1 cellular context compared by ENCODE assay signal in the genomic region with DNA sequence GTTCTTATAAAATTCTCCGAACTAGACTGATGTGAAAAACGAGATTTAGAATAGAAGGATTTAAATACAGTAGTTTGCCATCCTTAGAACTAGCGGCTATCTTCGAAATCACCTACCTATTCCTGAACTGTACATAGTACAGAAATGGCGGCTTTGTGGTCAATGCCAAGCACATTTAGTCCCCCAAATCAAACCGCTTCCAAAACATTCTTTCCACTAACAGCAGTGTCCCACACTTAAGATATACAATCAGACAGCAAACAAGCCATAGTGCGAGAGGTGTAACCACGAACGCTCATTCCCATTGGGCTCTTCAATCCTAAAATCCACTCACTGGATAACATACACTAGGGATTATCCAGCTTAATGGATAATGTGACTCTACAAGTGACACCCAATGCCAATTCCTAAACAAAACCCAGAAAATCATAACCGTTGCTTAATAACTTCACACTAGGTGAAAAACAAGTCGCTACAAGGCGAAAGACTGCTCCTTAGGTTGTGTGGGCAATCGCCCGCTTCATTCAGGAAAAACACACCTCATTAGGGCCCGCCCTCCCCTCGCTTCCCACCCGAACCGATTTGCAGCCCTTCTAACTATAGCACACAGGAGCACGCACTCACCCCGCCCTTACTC.
TF ChIP-seq lines count a peak whose summit lies in the region.

No MANE protein-coding gene starts in this region.

TF ChIP-seq in HepG2, 621 proteins besides CTCF, POLR2A, EP300 and RAD21 (continued from another document and continues in another):
- TF ChIP-seq, protein P1, sequence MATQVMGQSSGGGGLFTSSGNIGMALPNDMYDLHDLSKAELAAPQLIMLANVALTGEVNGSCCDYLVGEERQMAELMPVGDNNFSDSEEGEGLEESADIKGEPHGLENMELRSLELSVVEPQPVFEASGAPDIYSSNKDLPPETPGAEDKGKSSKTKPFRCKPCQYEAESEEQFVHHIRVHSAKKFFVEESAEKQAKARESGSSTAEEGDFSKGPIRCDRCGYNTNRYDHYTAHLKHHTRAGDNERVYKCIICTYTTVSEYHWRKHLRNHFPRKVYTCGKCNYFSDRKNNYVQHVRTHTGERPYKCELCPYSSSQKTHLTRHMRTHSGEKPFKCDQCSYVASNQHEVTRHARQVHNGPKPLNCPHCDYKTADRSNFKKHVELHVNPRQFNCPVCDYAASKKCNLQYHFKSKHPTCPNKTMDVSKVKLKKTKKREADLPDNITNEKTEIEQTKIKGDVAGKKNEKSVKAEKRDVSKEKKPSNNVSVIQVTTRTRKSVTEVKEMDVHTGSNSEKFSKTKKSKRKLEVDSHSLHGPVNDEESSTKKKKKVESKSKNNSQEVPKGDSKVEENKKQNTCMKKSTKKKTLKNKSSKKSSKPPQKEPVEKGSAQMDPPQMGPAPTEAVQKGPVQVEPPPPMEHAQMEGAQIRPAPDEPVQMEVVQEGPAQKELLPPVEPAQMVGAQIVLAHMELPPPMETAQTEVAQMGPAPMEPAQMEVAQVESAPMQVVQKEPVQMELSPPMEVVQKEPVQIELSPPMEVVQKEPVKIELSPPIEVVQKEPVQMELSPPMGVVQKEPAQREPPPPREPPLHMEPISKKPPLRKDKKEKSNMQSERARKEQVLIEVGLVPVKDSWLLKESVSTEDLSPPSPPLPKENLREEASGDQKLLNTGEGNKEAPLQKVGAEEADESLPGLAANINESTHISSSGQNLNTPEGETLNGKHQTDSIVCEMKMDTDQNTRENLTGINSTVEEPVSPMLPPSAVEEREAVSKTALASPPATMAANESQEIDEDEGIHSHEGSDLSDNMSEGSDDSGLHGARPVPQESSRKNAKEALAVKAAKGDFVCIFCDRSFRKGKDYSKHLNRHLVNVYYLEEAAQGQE (IDR thresholded peaks at IDR 0.05; ENCODE audit: borderline replicate concordance in 1 of 2, low read depth in 1 of 2, low read length in 2 of 2): no peak
- TF ChIP-seq ZSCAN9 (CRISPR knock-in tag; IDR thresholded peaks at IDR 0.05; ENCODE audit: borderline replicate concordance) (0 out of 2 replicates have a peak, but pooled peaks have one; percentile 45), ZNF143 (CRISPR knock-in tag; IDR thresholded peaks at IDR 0.05) (no peak), ZNF567 (CRISPR knock-in tag; IDR thresholded peaks at IDR 0.05; ENCODE audit: borderline replicate concordance) (no peak), ZNF3 (CRISPR knock-in tag; IDR thresholded peaks at IDR 0.05) (0 out of 2 replicates have a peak, but pooled peaks have one; percentile 39), GPN1 (CRISPR knock-in tag; IDR thresholded peaks at IDR 0.05; ENCODE audit: borderline replicate concordance) (no peak), ZNF660 (CRISPR knock-in tag; IDR thresholded peaks at IDR 0.05; ENCODE audit: borderline replicate concordance, low read depth) (0 out of 2 replicates have a peak, but pooled peaks have one; percentile 67), ZNF546 (CRISPR knock-in tag; conservative IDR thresholded peaks at IDR 0.05) (no peak; the same call in 1 of the 2 replicates), DPF2 (CRISPR knock-in tag; IDR thresholded peaks at IDR 0.05; ENCODE audit: borderline replicate concordance, low read depth) (no peak), TEAD3 (CRISPR knock-in tag; optimal IDR thresholded peaks at IDR 0.05; ENCODE audit: borderline replicate concordance) (no peak), ZNF674 (CRISPR knock-in tag; IDR thresholded peaks at IDR 0.05; ENCODE audit: low read depth) (no peak), ETV6 (CRISPR knock-in tag; conservative IDR thresholded peaks at IDR 0.05) (no peak), IRX3 (CRISPR knock-in tag; IDR thresholded peaks at IDR 0.05; ENCODE audit: borderline replicate concordance, low read depth) (no peak), MYNN (CRISPR knock-in tag; IDR thresholded peaks at IDR 0.05; ENCODE audit: low read depth) (no peak), ZNF549 (CRISPR knock-in tag; IDR thresholded peaks at IDR 0.05) (no peak), ZBTB1 (CRISPR knock-in tag; IDR thresholded peaks at IDR 0.05; ENCODE audit: borderline replicate concordance) (no peak), SP140L (CRISPR knock-in tag; IDR thresholded peaks at IDR 0.05; ENCODE audit: borderline replicate concordance) (no peak), ELF4 (CRISPR knock-in tag; IDR thresholded peaks at IDR 0.05; ENCODE audit: borderline replicate concordance) (no peak), FOXJ3 (CRISPR knock-in tag; IDR thresholded peaks at IDR 0.05; ENCODE audit: borderline replicate concordance) (no peak), KAT8 (CRISPR knock-in tag; IDR thresholded peaks at IDR 0.05) (0 out of 2 replicates have a peak, but pooled peaks have one; percentile 15), RXRA (CRISPR knock-in tag; IDR thresholded peaks at IDR 0.05) (no peak; the same call in 1 of the 2 replicates), ZNF230 (CRISPR knock-in tag; IDR thresholded peaks at IDR 0.05) (peak; percentile 92; the same call in 1 of the 2 replicates), NFATC3 (CRISPR knock-in tag; IDR thresholded peaks at IDR 0.05) (no peak)
- TF ChIP-seq, protein P2, sequence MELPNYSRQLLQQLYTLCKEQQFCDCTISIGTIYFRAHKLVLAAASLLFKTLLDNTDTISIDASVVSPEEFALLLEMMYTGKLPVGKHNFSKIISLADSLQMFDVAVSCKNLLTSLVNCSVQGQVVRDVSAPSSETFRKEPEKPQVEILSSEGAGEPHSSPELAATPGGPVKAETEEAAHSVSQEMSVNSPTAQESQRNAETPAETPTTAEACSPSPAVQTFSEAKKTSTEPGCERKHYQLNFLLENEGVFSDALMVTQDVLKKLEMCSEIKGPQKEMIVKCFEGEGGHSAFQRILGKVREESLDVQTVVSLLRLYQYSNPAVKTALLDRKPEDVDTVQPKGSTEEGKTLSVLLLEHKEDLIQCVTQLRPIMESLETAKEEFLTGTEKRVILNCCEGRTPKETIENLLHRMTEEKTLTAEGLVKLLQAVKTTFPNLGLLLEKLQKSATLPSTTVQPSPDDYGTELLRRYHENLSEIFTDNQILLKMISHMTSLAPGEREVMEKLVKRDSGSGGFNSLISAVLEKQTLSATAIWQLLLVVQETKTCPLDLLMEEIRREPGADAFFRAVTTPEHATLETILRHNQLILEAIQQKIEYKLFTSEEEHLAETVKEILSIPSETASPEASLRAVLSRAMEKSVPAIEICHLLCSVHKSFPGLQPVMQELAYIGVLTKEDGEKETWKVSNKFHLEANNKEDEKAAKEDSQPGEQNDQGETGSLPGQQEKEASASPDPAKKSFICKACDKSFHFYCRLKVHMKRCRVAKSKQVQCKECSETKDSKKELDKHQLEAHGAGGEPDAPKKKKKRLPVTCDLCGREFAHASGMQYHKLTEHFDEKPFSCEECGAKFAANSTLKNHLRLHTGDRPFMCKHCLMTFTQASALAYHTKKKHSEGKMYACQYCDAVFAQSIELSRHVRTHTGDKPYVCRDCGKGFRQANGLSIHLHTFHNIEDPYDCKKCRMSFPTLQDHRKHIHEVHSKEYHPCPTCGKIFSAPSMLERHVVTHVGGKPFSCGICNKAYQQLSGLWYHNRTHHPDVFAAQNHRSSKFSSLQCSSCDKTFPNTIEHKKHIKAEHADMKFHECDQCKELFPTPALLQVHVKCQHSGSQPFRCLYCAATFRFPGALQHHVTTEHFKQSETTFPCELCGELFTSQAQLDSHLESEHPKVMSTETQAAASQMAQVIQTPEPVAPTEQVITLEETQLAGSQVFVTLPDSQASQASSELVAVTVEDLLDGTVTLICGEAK (IDR thresholded peaks at IDR 0.05): no peak
- TF ChIP-seq, protein P2 (CRISPR knock-in tag; IDR thresholded peaks at IDR 0.05): peak; percentile 54; the same call in 1 of the 2 replicates
- TF ChIP-seq, protein P3, sequence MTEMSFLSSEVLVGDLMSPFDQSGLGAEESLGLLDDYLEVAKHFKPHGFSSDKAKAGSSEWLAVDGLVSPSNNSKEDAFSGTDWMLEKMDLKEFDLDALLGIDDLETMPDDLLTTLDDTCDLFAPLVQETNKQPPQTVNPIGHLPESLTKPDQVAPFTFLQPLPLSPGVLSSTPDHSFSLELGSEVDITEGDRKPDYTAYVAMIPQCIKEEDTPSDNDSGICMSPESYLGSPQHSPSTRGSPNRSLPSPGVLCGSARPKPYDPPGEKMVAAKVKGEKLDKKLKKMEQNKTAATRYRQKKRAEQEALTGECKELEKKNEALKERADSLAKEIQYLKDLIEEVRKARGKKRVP (CRISPR knock-in tag; IDR thresholded peaks at IDR 0.05): peak in 1 of 2 experiments; percentile 54; a peak in 1 of 4 replicates
- TF ChIP-seq, protein P4, sequence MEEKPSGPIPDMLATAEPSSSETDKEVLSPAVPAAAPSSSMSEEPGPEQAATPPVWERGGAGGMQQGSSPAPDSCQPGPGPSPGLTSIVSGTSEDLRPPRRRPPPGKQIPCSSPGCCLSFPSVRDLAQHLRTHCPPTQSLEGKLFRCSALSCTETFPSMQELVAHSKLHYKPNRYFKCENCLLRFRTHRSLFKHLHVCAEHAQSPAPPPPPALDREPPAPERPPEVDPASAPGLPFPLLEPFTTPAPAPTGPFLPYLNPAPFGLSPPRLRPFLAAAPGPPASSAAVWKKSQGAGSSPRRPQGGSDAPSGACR (CRISPR knock-in tag; IDR thresholded peaks at IDR 0.05): 0 out of 2 replicates have a peak, but pooled peaks have one; percentile 63
- TF ChIP-seq, protein P5, sequence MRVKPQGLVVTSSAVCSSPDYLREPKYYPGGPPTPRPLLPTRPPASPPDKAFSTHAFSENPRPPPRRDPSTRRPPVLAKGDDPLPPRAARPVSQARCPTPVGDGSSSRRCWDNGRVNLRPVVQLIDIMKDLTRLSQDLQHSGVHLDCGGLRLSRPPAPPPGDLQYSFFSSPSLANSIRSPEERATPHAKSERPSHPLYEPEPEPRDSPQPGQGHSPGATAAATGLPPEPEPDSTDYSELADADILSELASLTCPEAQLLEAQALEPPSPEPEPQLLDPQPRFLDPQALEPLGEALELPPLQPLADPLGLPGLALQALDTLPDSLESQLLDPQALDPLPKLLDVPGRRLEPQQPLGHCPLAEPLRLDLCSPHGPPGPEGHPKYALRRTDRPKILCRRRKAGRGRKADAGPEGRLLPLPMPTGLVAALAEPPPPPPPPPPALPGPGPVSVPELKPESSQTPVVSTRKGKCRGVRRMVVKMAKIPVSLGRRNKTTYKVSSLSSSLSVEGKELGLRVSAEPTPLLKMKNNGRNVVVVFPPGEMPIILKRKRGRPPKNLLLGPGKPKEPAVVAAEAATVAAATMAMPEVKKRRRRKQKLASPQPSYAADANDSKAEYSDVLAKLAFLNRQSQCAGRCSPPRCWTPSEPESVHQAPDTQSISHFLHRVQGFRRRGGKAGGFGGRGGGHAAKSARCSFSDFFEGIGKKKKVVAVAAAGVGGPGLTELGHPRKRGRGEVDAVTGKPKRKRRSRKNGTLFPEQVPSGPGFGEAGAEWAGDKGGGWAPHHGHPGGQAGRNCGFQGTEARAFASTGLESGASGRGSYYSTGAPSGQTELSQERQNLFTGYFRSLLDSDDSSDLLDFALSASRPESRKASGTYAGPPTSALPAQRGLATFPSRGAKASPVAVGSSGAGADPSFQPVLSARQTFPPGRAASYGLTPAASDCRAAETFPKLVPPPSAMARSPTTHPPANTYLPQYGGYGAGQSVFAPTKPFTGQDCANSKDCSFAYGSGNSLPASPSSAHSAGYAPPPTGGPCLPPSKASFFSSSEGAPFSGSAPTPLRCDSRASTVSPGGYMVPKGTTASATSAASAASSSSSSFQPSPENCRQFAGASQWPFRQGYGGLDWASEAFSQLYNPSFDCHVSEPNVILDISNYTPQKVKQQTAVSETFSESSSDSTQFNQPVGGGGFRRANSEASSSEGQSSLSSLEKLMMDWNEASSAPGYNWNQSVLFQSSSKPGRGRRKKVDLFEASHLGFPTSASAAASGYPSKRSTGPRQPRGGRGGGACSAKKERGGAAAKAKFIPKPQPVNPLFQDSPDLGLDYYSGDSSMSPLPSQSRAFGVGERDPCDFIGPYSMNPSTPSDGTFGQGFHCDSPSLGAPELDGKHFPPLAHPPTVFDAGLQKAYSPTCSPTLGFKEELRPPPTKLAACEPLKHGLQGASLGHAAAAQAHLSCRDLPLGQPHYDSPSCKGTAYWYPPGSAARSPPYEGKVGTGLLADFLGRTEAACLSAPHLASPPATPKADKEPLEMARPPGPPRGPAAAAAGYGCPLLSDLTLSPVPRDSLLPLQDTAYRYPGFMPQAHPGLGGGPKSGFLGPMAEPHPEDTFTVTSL (CRISPR knock-in tag; IDR thresholded peaks at IDR 0.05; ENCODE audit: borderline replicate concordance): no peak
- TF ChIP-seq, protein P6, sequence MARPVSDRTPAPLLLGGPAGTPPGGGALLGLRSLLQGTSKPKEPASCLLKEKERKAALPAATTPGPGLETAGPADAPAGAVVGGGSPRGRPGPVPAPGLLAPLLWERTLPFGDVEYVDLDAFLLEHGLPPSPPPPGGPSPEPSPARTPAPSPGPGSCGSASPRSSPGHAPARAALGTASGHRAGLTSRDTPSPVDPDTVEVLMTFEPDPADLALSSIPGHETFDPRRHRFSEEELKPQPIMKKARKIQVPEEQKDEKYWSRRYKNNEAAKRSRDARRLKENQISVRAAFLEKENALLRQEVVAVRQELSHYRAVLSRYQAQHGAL (CRISPR knock-in tag; IDR thresholded peaks at IDR 0.05; ENCODE audit: not compliant biosample characterization): no peak
